In the genomic region with DNA sequence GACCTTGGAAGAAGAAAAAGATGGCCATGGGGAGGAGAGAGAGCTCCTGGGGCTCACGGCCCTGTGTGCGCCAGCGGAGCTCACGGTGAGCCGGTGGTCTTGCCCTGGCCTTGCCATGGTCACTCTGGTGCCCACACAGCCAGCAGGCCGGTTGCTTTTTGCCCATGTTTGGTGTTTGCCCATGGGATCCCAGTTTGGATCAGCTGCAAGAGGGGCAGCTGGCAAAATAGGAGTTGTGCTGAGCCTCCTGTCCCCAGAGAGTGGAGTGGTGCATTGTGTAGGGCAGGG, we compare ENCODE assay signal across 9 cellular contexts.
DNase-seq lines count a peak whose midpoint lies in the region; ATAC-seq and TF ChIP-seq lines count a peak whose summit lies in the region.
"Had no signal": no experiment of that assay in that cellular context is flagged by ENCODE, and none has a peak within 500 bp of the region (broad histone marks: within the 10 kb centered on the region; RNA-seq: fewer than 3 reads in every experiment).

No MANE protein-coding gene starts in this region.

- H3K36me3 ChIP-seq in KOPT-K1 (ENCODE audit: insufficient read depth, low read length), result peaks cover 51% of the 10 kb centered on the region
- no peaks in the 10 kb centered on the region for H3K36me3 ChIP-seq in muscle layer of duodenum (ENCODE audit: control insufficient read depth in 1 of 2, insufficient read depth in 2 of 2, low read length in 2 of 2)

- H3K27ac ChIP-seq in KOPT-K1 (ENCODE audit: low read depth, low read length, poor library complexity, severe bottlenecking) (peak overlapping the region; percentile 92), cingulate gyrus (ENCODE audit: low read depth, low read length) (peak overlapping the region; percentile 77), muscle layer of duodenum (ENCODE audit: low read length) (peak overlapping the region; percentile 87)

- H3K9me3 ChIP-seq in KOPT-K1 (ENCODE audit: insufficient read depth, low read length, poor library complexity, severe bottlenecking) (no peaks in the 10 kb centered on the region), muscle layer of duodenum (ENCODE audit: control insufficient read depth in 1 of 2, low read length in 2 of 2) (no peaks in the 10 kb centered on the region)

- ATAC-seq in GM18868 (IDR thresholded peaks at IDR 0.05; ENCODE audit: unreplicated experiment) (no peak), HG03469 (IDR thresholded peaks at IDR 0.05; ENCODE audit: unreplicated experiment) (no peak)

- DNase-seq in AG10803 (ENCODE audit: low read depth), result no peak
- no peak for DNase-seq in GDM1 (lab: John Stamatoyannopoulos, UW)
- no peak for DNase-seq in GM03348 (ENCODE audit: low spot score)
- DNase-seq: NCI-H146 had no signal

- peak overlapping the region; percentile 79 for H3K4me3 ChIP-seq in AG10803 (ENCODE audit: low read length)
- H3K4me3 ChIP-seq in muscle layer of duodenum (ENCODE audit: low read depth in 1 of 2, low read length in 2 of 2), result peak overlapping the region; percentile 64 to 92

- H3K27me3 ChIP-seq in muscle layer of duodenum (ENCODE audit: low read depth, low read length), result no peaks in the 10 kb centered on the region

- no peak for TF ChIP-seq CTCF in AG10803 (conservative IDR thresholded peaks at IDR 0.05; ENCODE audit: low read length)

- peaks cover 4 to 30% of the 10 kb centered on the region in 2 donors for H3K4me1 ChIP-seq in muscle layer of duodenum (ENCODE audit: control insufficient read depth in 1 of 2, insufficient read depth in 2 of 2, low read length in 2 of 2)
